Comparison of ENCODE assay signal across 12 cellular contexts in genomic region chr14:105878554-105878953, GRCh38.
"Had no signal": no experiment of that assay in that cellular context is flagged by ENCODE, and none has a peak within 500 bp of the region (broad histone marks: within the 10 kb centered on the region; RNA-seq: fewer than 3 reads in every experiment).

No MANE protein-coding gene starts in this region.

- H3K4me3 ChIP-seq: hepatocyte, psoas muscle, SJCRH30 had no signal

- H3K4me3 Mint-ChIP-seq: activated CD8-positive, alpha-beta T cell treated with anti-CD3 and anti-CD28 coated beads, Interleukin-2, amount 10 ng/mL, durations not matched to agents 7 days and 5 days; activated naive CD4-positive, alpha-beta T cell treated with anti-CD3 and anti-CD28 coated beads for 36 hours; nephron; stimulated activated effector memory CD8-positive, alpha-beta T cell treated with anti-CD3 and anti-CD28 coated beads, Interleukin-12 subunit alpha, Interleukin-12 subunit beta, amount 100 ng/mL, for 72 hours; WTC11 had no signal

- H3K36me3 ChIP-seq: SJCRH30 had no signal

- H3K27me3 ChIP-seq: hepatocyte had no signal

- H3K36me3 Mint-ChIP-seq: stimulated activated effector memory CD8-positive, alpha-beta T cell treated with anti-CD3 and anti-CD28 coated beads, Interleukin-12 subunit alpha, Interleukin-12 subunit beta, amount 100 ng/mL, for 72 hours had no signal

- DNase-seq: activated CD4-positive, alpha-beta T cell treated with anti-CD3 and anti-CD28 coated beads for 48 hours; activated CD8-positive, alpha-beta T cell treated with anti-CD3 and anti-CD28 coated beads, Interleukin-2, amount 10 ng/mL, durations not matched to agents 7 days and 5 days; mesendoderm; nucleus accumbens; SJCRH30 had no signal

- H3K4me1 Mint-ChIP-seq: nephron; stimulated activated effector memory CD8-positive, alpha-beta T cell treated with anti-CD3 and anti-CD28 coated beads, Interleukin-12 subunit alpha, Interleukin-12 subunit beta, amount 100 ng/mL, for 72 hours; WTC11 had no signal

- H3K27ac ChIP-seq: hepatocyte, psoas muscle, SJCRH30 had no signal

- H3K9me3 Mint-ChIP-seq: activated naive CD4-positive, alpha-beta T cell treated with anti-CD3 and anti-CD28 coated beads for 36 hours; stimulated activated effector memory CD8-positive, alpha-beta T cell treated with anti-CD3 and anti-CD28 coated beads, Interleukin-12 subunit alpha, Interleukin-12 subunit beta, amount 100 ng/mL, for 72 hours had no signal

- H3K9me3 ChIP-seq: psoas muscle, SJCRH30 had no signal

- ATAC-seq: activated CD8-positive, alpha-beta T cell treated with anti-CD3 and anti-CD28 coated beads, Interleukin-2, amount 10 ng/mL, durations not matched to agents 7 days and 5 days; esophagus mucosa; psoas muscle; stimulated activated effector memory CD8-positive, alpha-beta T cell treated with anti-CD3 and anti-CD28 coated beads, Interleukin-12 subunit alpha, Interleukin-12 subunit beta, amount 100 ng/mL, for 72 hours; WTC11 had no signal

- H3K27ac Mint-ChIP-seq: activated CD8-positive, alpha-beta T cell treated with anti-CD3 and anti-CD28 coated beads, Interleukin-2, amount 10 ng/mL, durations not matched to agents 7 days and 5 days; activated naive CD4-positive, alpha-beta T cell treated with anti-CD3 and anti-CD28 coated beads for 36 hours; nephron; stimulated activated effector memory CD8-positive, alpha-beta T cell treated with anti-CD3 and anti-CD28 coated beads, Interleukin-12 subunit alpha, Interleukin-12 subunit beta, amount 100 ng/mL, for 72 hours; WTC11 had no signal

- H3K4me1 ChIP-seq: psoas muscle, SJCRH30 had no signal
